ENCODE assay signal across 1 cellular context in genomic region chr19:36771275-36772231, GRCh38.
TF ChIP-seq lines count a peak whose summit lies in the region.

No MANE protein-coding gene starts in this region.

TF ChIP-seq in K562, 482 proteins besides CTCF, POLR2A, EP300 and RAD21 (continued from another document and continues in another):
- no peak for TF ChIP-seq ZBTB43 (CRISPR knock-in tag; IDR thresholded peaks at IDR 0.05)
- TF ChIP-seq TSHZ1 (CRISPR knock-in tag; IDR thresholded peaks at IDR 0.05), result no peak
- no peak for TF ChIP-seq SMARCB1 (IDR thresholded peaks at IDR 0.05; ENCODE audit: insufficient read length, low read depth)
- no peak for TF ChIP-seq ZBTB34 (CRISPR knock-in tag; IDR thresholded peaks at IDR 0.05)
- no peak for TF ChIP-seq SRSF7 (optimal IDR thresholded peaks at IDR 0.05; ENCODE audit: low read depth, low read length)
- TF ChIP-seq NFE2L1 (tag; IDR thresholded peaks at IDR 0.05; ENCODE audit: borderline replicate concordance, low read depth), result no peak
- TF ChIP-seq CREB5 (CRISPR knock-in tag; IDR thresholded peaks at IDR 0.05), result no peak
- no peak for TF ChIP-seq ZNF561 (CRISPR knock-in tag; conservative IDR thresholded peaks at IDR 0.05)
- no peak for TF ChIP-seq PCBP2 (IDR thresholded peaks at IDR 0.05; ENCODE audit: low read depth, low read length, poor library complexity, severe bottlenecking)
- TF ChIP-seq HEY1 (CRISPR knock-in tag; IDR thresholded peaks at IDR 0.05; ENCODE audit: borderline replicate concordance), result no peak
- no peak for TF ChIP-seq RERE (CRISPR knock-in tag; IDR thresholded peaks at IDR 0.05; ENCODE audit: borderline replicate concordance)
- TF ChIP-seq SMARCC2 (IDR thresholded peaks at IDR 0.05; ENCODE audit: low read depth), result no peak
- no peak; the same call in 1 of the 2 replicates for TF ChIP-seq DMBX1 (CRISPR knock-in tag; IDR thresholded peaks at IDR 0.05; ENCODE audit: borderline replicate concordance)
- TF ChIP-seq LCOR (CRISPR knock-in tag; IDR thresholded peaks at IDR 0.05), result peak; percentile 56; the same call in 1 of the 2 replicates
- no peak for TF ChIP-seq RHOXF2B (CRISPR knock-in tag; conservative IDR thresholded peaks at IDR 0.05)
- no peak for TF ChIP-seq ZFP36 (IDR thresholded peaks at IDR 0.05; ENCODE audit: low read depth, low read length, partially characterized antibody)
- no peak for TF ChIP-seq MLX (CRISPR knock-in tag; conservative IDR thresholded peaks at IDR 0.05)
- TF ChIP-seq HDAC8 (tag; IDR thresholded peaks at IDR 0.05), result no peak
- no peak for TF ChIP-seq POLR2B (IDR thresholded peaks at IDR 0.05; ENCODE audit: low read depth, partially characterized antibody)
- TF ChIP-seq ZNF785 (CRISPR knock-in tag; IDR thresholded peaks at IDR 0.05), result no peak
- TF ChIP-seq SFPQ (IDR thresholded peaks at IDR 0.05; ENCODE audit: low read depth, low read length), result no peak
- no peak for TF ChIP-seq HMGXB4 (CRISPR knock-in tag; IDR thresholded peaks at IDR 0.05)
- no peak for TF ChIP-seq ZNF146 (CRISPR knock-in tag; IDR thresholded peaks at IDR 0.05; ENCODE audit: unreplicated experiment)
- no peak for TF ChIP-seq ZNF592 (IDR thresholded peaks at IDR 0.05)
- no peak for TF ChIP-seq E2F3 (CRISPR knock-in tag; IDR thresholded peaks at IDR 0.05)
- TF ChIP-seq TRIM25 (IDR thresholded peaks at IDR 0.05; ENCODE audit: borderline replicate concordance), result no peak
